In the genomic region with DNA sequence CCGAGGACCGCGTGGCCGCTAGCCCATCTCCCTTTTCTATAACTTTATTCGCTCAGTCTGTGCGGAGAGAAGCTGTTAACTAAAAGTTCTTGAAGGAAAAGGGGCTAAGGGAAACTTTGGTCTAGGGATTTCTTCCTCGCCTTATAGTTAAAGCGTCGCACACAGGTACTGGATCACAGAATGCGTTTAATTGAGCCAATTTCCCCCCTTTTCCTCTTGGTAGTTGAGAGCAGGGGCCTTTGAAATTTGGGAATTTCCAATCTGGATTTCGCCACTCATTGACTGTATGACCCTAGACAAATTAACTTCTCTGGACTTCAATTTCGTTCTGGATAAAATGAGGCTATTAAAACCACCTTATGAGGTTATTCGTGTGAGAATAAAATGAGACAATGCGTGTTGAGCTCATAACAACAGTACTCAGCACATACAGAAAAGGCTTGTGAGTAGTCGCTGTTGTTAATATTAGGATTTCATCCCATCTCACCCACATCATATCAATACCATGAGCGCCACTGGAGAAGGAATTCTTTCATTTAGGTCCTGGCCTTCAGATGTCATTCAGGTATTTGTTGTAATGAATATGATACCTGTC, we compare ENCODE assay signal across 8 cellular contexts. TPM values are rescaled to one million over a fixed set of nuclear protein-coding genes. Genes with fewer than 3 reads are reported as not detected.
DNase-seq lines count a peak whose midpoint lies in the region; ATAC-seq and TF ChIP-seq lines count a peak whose summit lies in the region.

No MANE protein-coding gene starts in this region.

- H3K27me3 Mint-ChIP-seq in activated B cell treated with CpG ODN at 0.5 μM for 24 hours: no peaks in the 10 kb centered on the region

- H3K27ac Mint-ChIP-seq in activated B cell treated with CpG ODN at 0.5 μM for 24 hours: peak overlapping the region; percentile 86

- H3K27me3 ChIP-seq in hepatocyte (no peaks in the 10 kb centered on the region), smooth muscle cell (ENCODE audit: low read depth) (no peaks in the 10 kb centered on the region)

- ATAC-seq in activated B cell treated with CpG ODN at 0.5 μM for 24 hours (ENCODE audit: low read depth) (no peak), GM18517 (IDR thresholded peaks at IDR 0.05; ENCODE audit: unreplicated experiment) (no peak), GM19324 (IDR thresholded peaks at IDR 0.05; ENCODE audit: low FRiP score, unreplicated experiment) (no peak), HG02763 (IDR thresholded peaks at IDR 0.05; ENCODE audit: unreplicated experiment) (no peak)

- H3K9me3 Mint-ChIP-seq in activated B cell treated with CpG ODN at 0.5 μM for 24 hours: no peaks in the 10 kb centered on the region

- H3K4me1 Mint-ChIP-seq in activated B cell treated with CpG ODN at 0.5 μM for 24 hours: peaks cover 27% of the 10 kb centered on the region

- H3F3A ChIP-seq in smooth muscle cell (ENCODE audit: low read depth): no peaks in the 10 kb centered on the region

- H2AFZ ChIP-seq in hepatocyte: peak overlapping the region; percentile 98
- H2AFZ ChIP-seq in smooth muscle cell (ENCODE audit: low read depth): peak overlapping the region; percentile 99

- peak overlapping the region; percentile 93 for H3K27ac ChIP-seq in hepatocyte
- peak overlapping the region; percentile 29 for H3K27ac ChIP-seq in smooth muscle cell (ENCODE audit: low read depth)

- H3K4me3 ChIP-seq in hepatocyte (peak overlapping the region; percentile 23), smooth muscle cell (peak overlapping the region; percentile 76)

- H3K9ac ChIP-seq in smooth muscle cell (ENCODE audit: low read depth): no peak overlapping the region

- H3K4me1 ChIP-seq in hepatocyte (ENCODE audit: insufficient read depth) (peaks cover 8% of the 10 kb centered on the region), smooth muscle cell (ENCODE audit: low read depth) (peaks cover 13% of the 10 kb centered on the region)

- intact Hi-C loops in activated B cell treated with CpG ODN at 0.5 μM for 24 hours (cut with micrococcal nuclease): loop anchor here (1.0 to 5.0 kb wide), 11 partner anchors 78 to 1692 kb away; a partner anchor contains a TSS

- H3K36me3 Mint-ChIP-seq in activated B cell treated with CpG ODN at 0.5 μM for 24 hours (ENCODE audit: low read depth): peaks cover 15% of the 10 kb centered on the region

- H3K36me3 ChIP-seq in hepatocyte (replicated peaks; ENCODE audit: insufficient read depth, low read depth) (no peaks in the 10 kb centered on the region), smooth muscle cell (ENCODE audit: low read depth) (peaks cover 6% of the 10 kb centered on the region)

- H3K9me3 ChIP-seq in hepatocyte (ENCODE audit: low read depth) (no peaks in the 10 kb centered on the region), smooth muscle cell (replicated peaks; ENCODE audit: low read depth) (no peaks in the 10 kb centered on the region)

- peak overlapping the region; percentile 86 for H3K4me3 Mint-ChIP-seq in activated B cell treated with CpG ODN at 0.5 μM for 24 hours

- H3K79me2 ChIP-seq in hepatocyte (peaks cover 40% of the 10 kb centered on the region), smooth muscle cell (ENCODE audit: low read depth) (peaks cover 35% of the 10 kb centered on the region)

- no peaks in the 10 kb centered on the region for H3K9me2 ChIP-seq in hepatocyte (replicated peaks; ENCODE audit: insufficient read depth)

- H4K20me1 ChIP-seq in hepatocyte (ENCODE audit: insufficient read depth, poor library complexity, severe bottlenecking) (peaks cover 6% of the 10 kb centered on the region), smooth muscle cell (ENCODE audit: low read depth) (peaks cover 15% of the 10 kb centered on the region)

- DNase-seq in HEK293T (ENCODE audit: extremely low spot score) (no peak), activated B cell treated with CpG ODN at 0.5 μM for 24 hours (no peak), hepatocyte (ENCODE audit: low spot score) (no peak), smooth muscle cell (lab: John Stamatoyannopoulos, UW; ENCODE audit: unreplicated experiment) (no peak), NCI-H2029 treated with DMSO at 0.1 percent for 48 hours (lab: John Stamatoyannopoulos, UW) (no peak)

- CTCF ChIA-PET in HEK293T (lab: Yijun Ruan, JAX): interaction anchor here (0.5 kb wide), 1 partner anchor 88 kb away, joined by 3 read pairs; no protein-coding TSS in a partner anchor
- CTCF ChIA-PET in activated B cell treated with CpG ODN at 0.5 μM for 24 hours (lab: Charles Lee): interaction anchor here (0.8 kb wide), 1 partner anchor 253 kb away, joined by 3 read pairs; no protein-coding TSS in a partner anchor

- TF ChIP-seq CTCF in activated B cell treated with CpG ODN at 0.5 μM for 24 hours (IDR thresholded peaks at IDR 0.05) (no peak), hepatocyte (IDR thresholded peaks at IDR 0.05; ENCODE audit: poor library complexity) (no peak), smooth muscle cell (IDR thresholded peaks at IDR 0.05; ENCODE audit: borderline replicate concordance, insufficient read depth, poor library complexity, severe bottlenecking) (no peak)

- 58% methylated on average over 16 of the region's 16 CpGs for WGBS in hepatocyte (ENCODE audit: low lambda C conversion rate, missing lambda C conversion rate)
- 54% methylated on average over 16 of the region's 16 CpGs for WGBS in smooth muscle cell (ENCODE audit: low lambda C conversion rate)

- peak overlapping the region; percentile 88 for H3K4me2 ChIP-seq in hepatocyte
- H3K4me2 ChIP-seq in smooth muscle cell: peak overlapping the region; percentile 85

- POLR2A ChIA-PET in HEK293T (lab: Yijun Ruan, JAX) (interaction anchor here (0.5 to 3.3 kb wide), 16 partner anchors 8 to 128 kb away, joined by 3 to 13 read pairs (median 4); a partner anchor contains a TSS), activated B cell treated with CpG ODN at 0.5 μM for 24 hours (lab: Charles Lee) (interaction anchor here (0.7 to 1.7 kb wide), 7 partner anchors 9 to 287 kb away, joined by 3 to 18 read pairs (median 3); a partner anchor contains a TSS)

TF ChIP-seq in HEK293T, 16 proteins besides CTCF, POLR2A, EP300 and RAD21:
- TF ChIP-seq L3MBTL2 (conservative IDR thresholded peaks at IDR 0.05): peak; percentile 79
- TF ChIP-seq, protein P1, sequence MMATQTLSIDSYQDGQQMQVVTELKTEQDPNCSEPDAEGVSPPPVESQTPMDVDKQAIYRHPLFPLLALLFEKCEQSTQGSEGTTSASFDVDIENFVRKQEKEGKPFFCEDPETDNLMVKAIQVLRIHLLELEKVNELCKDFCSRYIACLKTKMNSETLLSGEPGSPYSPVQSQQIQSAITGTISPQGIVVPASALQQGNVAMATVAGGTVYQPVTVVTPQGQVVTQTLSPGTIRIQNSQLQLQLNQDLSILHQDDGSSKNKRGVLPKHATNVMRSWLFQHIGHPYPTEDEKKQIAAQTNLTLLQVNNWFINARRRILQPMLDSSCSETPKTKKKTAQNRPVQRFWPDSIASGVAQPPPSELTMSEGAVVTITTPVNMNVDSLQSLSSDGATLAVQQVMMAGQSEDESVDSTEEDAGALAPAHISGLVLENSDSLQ (IDR thresholded peaks at IDR 0.05): no peak

RNA-seq across cellular contexts. Expression of a gene that starts 0.8 kb away (rescaled TPM):
- total RNA-seq in activated B cell treated with CpG ODN at 0.5 μM for 24 hours (74.4 and 86.6 TPM in 2 replicates), hepatocyte (89.6 and 93.7 TPM in 2 replicates), smooth muscle cell (76.0 and 79.1 TPM in 2 replicates)
- polyA plus RNA-seq in hepatocyte (89.3 and 95.5 TPM in 2 replicates), smooth muscle cell (59.6 and 90.7 TPM in 2 replicates)
